ENCODE assay signal across 26 cellular contexts in genomic region chr4:171016145-171016544, GRCh38.
DNase-seq lines count a peak whose midpoint lies in the region; ATAC-seq, FAIRE-seq and TF ChIP-seq lines count a peak whose summit lies in the region.
"Had no signal": no experiment of that assay in that cellular context is flagged by ENCODE, and none has a peak within 500 bp of the region (broad histone marks: within the 10 kb centered on the region; RNA-seq: fewer than 3 reads in every experiment).

No MANE protein-coding gene starts in this region.

- H3K9me3 Mint-ChIP-seq in WTC11 = peaks cover 19% of the 10 kb centered on the region
- H3K9me3 Mint-ChIP-seq in activated naive CD8-positive, alpha-beta T cell treated with anti-CD3 and anti-CD28 coated beads, Interleukin-2, amount 50 U/mL, for 24 hours = peaks cover 5% of the 10 kb centered on the region

- H3K79me2 ChIP-seq in PC-3 (ENCODE audit: low read length) = no peaks in the 10 kb centered on the region

- CTCF ChIA-PET in WTC11 (lab: Charles Lee) (no interaction called here), PC-3 (lab: Charles Lee) (no interaction called here)

- intact Hi-C loops in PC-3 (cut with micrococcal nuclease) = no loop called here

- H3K4me3 Mint-ChIP-seq in WTC11 = no peak overlapping the region
- H3K4me3 Mint-ChIP-seq in activated naive CD8-positive, alpha-beta T cell treated with anti-CD3 and anti-CD28 coated beads, Interleukin-2, amount 50 U/mL, for 24 hours = no peak overlapping the region
- H3K4me3 Mint-ChIP-seq: CD14-positive monocyte; CD4-positive, alpha-beta memory T cell; CD4-positive, CD25-positive, alpha-beta regulatory T cell; CD8-positive, alpha-beta memory T cell had no signal

- H3K9me3 ChIP-seq in small intestine (ENCODE audit: control insufficient read depth, low read depth) (no peaks in the 10 kb centered on the region), PC-3 (ENCODE audit: low read length) (no peaks in the 10 kb centered on the region)
- H3K9me3 ChIP-seq: BE2C had no signal

- WGBS in small intestine, 3 donors = 34 to 68% (median 58%) methylated on average over 2 of the region's 2 CpGs

- no peak for TF ChIP-seq CTCF in WTC11 (IDR thresholded peaks at IDR 0.05)
- TF ChIP-seq CTCF in PC-3 (conservative IDR thresholded peaks at IDR 0.05; ENCODE audit: low read depth, low read length) = no peak

- H3K36me3 ChIP-seq in small intestine (ENCODE audit: control insufficient read depth in 2 of 2, insufficient read depth in 2 of 2, low read length in 2 of 2) = no peaks in the 10 kb centered on the region
- H3K36me3 ChIP-seq in PC-3 (ENCODE audit: low read depth, low read length) = no peaks in the 10 kb centered on the region
- H3K36me3 ChIP-seq: BE2C, BLaER1 had no signal

- H2AFZ ChIP-seq in PC-3 (ENCODE audit: low read length) = no peak overlapping the region

- no peak for ATAC-seq in WTC11
- no peak for ATAC-seq in activated naive CD8-positive, alpha-beta T cell treated with anti-CD3 and anti-CD28 coated beads, Interleukin-2, amount 50 U/mL, for 24 hours
- no peak for ATAC-seq in PC-3

- H3K4me3 ChIP-seq in small intestine (ENCODE audit: low read depth in 1 of 2, low read length in 2 of 2) = no peak overlapping the region
- H3K4me3 ChIP-seq in PC-3 (ENCODE audit: low read length) = no peak overlapping the region
- H3K4me3 ChIP-seq: BLaER1 had no signal

- no peak overlapping the region for H3K9ac ChIP-seq in PC-3 (ENCODE audit: low read length)
- H3K9ac ChIP-seq: BLaER1 had no signal

- H3K27ac Mint-ChIP-seq in WTC11 = no peak overlapping the region
- H3K27ac Mint-ChIP-seq in activated naive CD8-positive, alpha-beta T cell treated with anti-CD3 and anti-CD28 coated beads, Interleukin-2, amount 50 U/mL, for 24 hours = no peak overlapping the region
- H3K27ac Mint-ChIP-seq: CD14-positive monocyte; CD4-positive, alpha-beta memory T cell; CD4-positive, CD25-positive, alpha-beta regulatory T cell; CD8-positive, alpha-beta memory T cell had no signal

- H3K9me2 ChIP-seq in PC-3 (replicated peaks; ENCODE audit: low read length) = no peaks in the 10 kb centered on the region

- H3K36me3 Mint-ChIP-seq in WTC11 = peaks cover 24% of the 10 kb centered on the region
- no peaks in the 10 kb centered on the region for H3K36me3 Mint-ChIP-seq in activated naive CD8-positive, alpha-beta T cell treated with anti-CD3 and anti-CD28 coated beads, Interleukin-2, amount 50 U/mL, for 24 hours (ENCODE audit: low read depth)
- H3K36me3 Mint-ChIP-seq: CD14-positive monocyte; CD4-positive, alpha-beta memory T cell; CD4-positive, CD25-positive, alpha-beta regulatory T cell; CD8-positive, alpha-beta memory T cell had no signal

- no peaks in the 10 kb centered on the region; the same call in 1 of the 2 replicates for H3K27me3 Mint-ChIP-seq in WTC11 (ENCODE audit: low read depth)
- H3K27me3 Mint-ChIP-seq in activated naive CD8-positive, alpha-beta T cell treated with anti-CD3 and anti-CD28 coated beads, Interleukin-2, amount 50 U/mL, for 24 hours = no peaks in the 10 kb centered on the region
- H3K27me3 Mint-ChIP-seq: CD4-positive, alpha-beta memory T cell; CD4-positive, CD25-positive, alpha-beta regulatory T cell; CD8-positive, alpha-beta memory T cell had no signal

- H3K4me2 ChIP-seq in PC-3 (ENCODE audit: low read length) = no peak overlapping the region
- H3K4me2 ChIP-seq: BLaER1 had no signal

- H3K4me1 Mint-ChIP-seq in WTC11 = peaks cover 11% of the 10 kb centered on the region
- no peaks in the 10 kb centered on the region for H3K4me1 Mint-ChIP-seq in activated naive CD8-positive, alpha-beta T cell treated with anti-CD3 and anti-CD28 coated beads, Interleukin-2, amount 50 U/mL, for 24 hours
- H3K4me1 Mint-ChIP-seq: CD14-positive monocyte; CD4-positive, alpha-beta memory T cell; CD4-positive, CD25-positive, alpha-beta regulatory T cell; CD8-positive, alpha-beta memory T cell had no signal

- peak; percentile 78 for FAIRE-seq in A204.1 (lab: Jason Lieb, UNC)
- FAIRE-seq in frontal cortex (lab: Jason Lieb, UNC) = peak; percentile 85
- FAIRE-seq in small intestine (lab: Jason Lieb, UNC) = peak; percentile 73
- FAIRE-seq: GM12891, GM19239 had no signal

- H3K27ac ChIP-seq in small intestine (ENCODE audit: low read depth in 1 of 2, low read length in 1 of 2) (no peak overlapping the region), PC-3 (ENCODE audit: low read length) (no peak overlapping the region)
- H3K27ac ChIP-seq: 22Rv1, BLaER1 had no signal

- no peaks in the 10 kb centered on the region for H3F3A ChIP-seq in PC-3 (ENCODE audit: low read length, unreplicated experiment)

- DNase-seq in WTC11 (ENCODE audit: low spot score) (no peak), frontal cortex (ENCODE audit: low spot score in 2 of 2) (no peak), small intestine (no peak), NCI-H345 treated with DMSO at 0.1 percent for 48 hours (lab: John Stamatoyannopoulos, UW; ENCODE audit: unreplicated experiment) (no peak), PC-3 (no peak)
- no peak for DNase-seq in activated naive CD8-positive, alpha-beta T cell treated with anti-CD3 and anti-CD28 coated beads, Interleukin-2, amount 50 U/mL, for 24 hours
- DNase-seq: ACHN; BE2C; C1 segment of cervical spinal cord; CD4-positive, alpha-beta memory T cell; CD4-positive, CD25-positive, alpha-beta regulatory T cell; CD8-positive, alpha-beta memory T cell; COR-L47; DMS 273 treated with DMSO at 0.1 percent for 48 hours; DMS153; DMS53; DMS79; DND-41; EL; GF-D8 had no signal

- no TSS peak for BruUV-seq in PC-3 (replicated peaks; lab: Mats Ljungman, UMichigan)

- POLR2A ChIA-PET in WTC11 (lab: Charles Lee) = no interaction called here
- POLR2A ChIA-PET in PC-3 (lab: Charles Lee; ENCODE audit: unreplicated experiment) = no interaction called here

- H3K4me1 ChIP-seq in small intestine (ENCODE audit: control insufficient read depth in 2 of 2, insufficient read depth in 1 of 2, low read depth in 1 of 2, low read length in 1 of 2) (no peaks in the 10 kb centered on the region), PC-3 (ENCODE audit: insufficient read depth, low read length) (no peaks in the 10 kb centered on the region)
- H3K4me1 ChIP-seq: BE2C had no signal

- no peaks in the 10 kb centered on the region for H4K20me1 ChIP-seq in PC-3 (ENCODE audit: low read length)
- H4K20me1 ChIP-seq: BLaER1 had no signal

- H3K27me3 ChIP-seq in small intestine (ENCODE audit: control insufficient read depth in 2 of 2, insufficient read depth in 2 of 2, low read length in 2 of 2) (no peaks in the 10 kb centered on the region), PC-3 (ENCODE audit: low read length) (no peaks in the 10 kb centered on the region)
- H3K27me3 ChIP-seq: BE2C, BLaER1 had no signal

TF ChIP-seq in WTC11, 78 proteins besides CTCF, POLR2A, EP300 and RAD21:
- no peak for TF ChIP-seq SP1 (CRISPR knock-in tag; conservative IDR thresholded peaks at IDR 0.05)
- TF ChIP-seq HMGA2 (CRISPR knock-in tag; IDR thresholded peaks at IDR 0.05) = peak; percentile 93
